In genomic region chr2:219628986-219629901, GRCh38 we compare ENCODE assay signal across 1 cellular context.
A peak's percentile ranks its signal among the peaks of the same experiment; 100 is the strongest.
TF ChIP-seq lines count a peak whose summit lies in the region.

No MANE protein-coding gene starts in this region.

TF ChIP-seq in HepG2, 621 proteins besides CTCF, POLR2A, EP300 and RAD21:
- no peak for TF ChIP-seq ZNF841 (CRISPR knock-in tag; IDR thresholded peaks at IDR 0.05; ENCODE audit: borderline replicate concordance)
- TF ChIP-seq GATA4 (IDR thresholded peaks at IDR 0.05; ENCODE audit: borderline replicate concordance, low read depth): no peak
- no peak for TF ChIP-seq ZKSCAN8 (CRISPR knock-in tag; IDR thresholded peaks at IDR 0.05; ENCODE audit: borderline replicate concordance)
- TF ChIP-seq ZNF644 (CRISPR knock-in tag; IDR thresholded peaks at IDR 0.05; ENCODE audit: low read depth): no peak
- 0 out of 2 replicates have a peak, but pooled peaks have one; percentile 22 for TF ChIP-seq ZFP91 (CRISPR knock-in tag; IDR thresholded peaks at IDR 0.05; ENCODE audit: borderline replicate concordance)
